ENCODE assay signal across 19 cellular contexts in the genomic region with DNA sequence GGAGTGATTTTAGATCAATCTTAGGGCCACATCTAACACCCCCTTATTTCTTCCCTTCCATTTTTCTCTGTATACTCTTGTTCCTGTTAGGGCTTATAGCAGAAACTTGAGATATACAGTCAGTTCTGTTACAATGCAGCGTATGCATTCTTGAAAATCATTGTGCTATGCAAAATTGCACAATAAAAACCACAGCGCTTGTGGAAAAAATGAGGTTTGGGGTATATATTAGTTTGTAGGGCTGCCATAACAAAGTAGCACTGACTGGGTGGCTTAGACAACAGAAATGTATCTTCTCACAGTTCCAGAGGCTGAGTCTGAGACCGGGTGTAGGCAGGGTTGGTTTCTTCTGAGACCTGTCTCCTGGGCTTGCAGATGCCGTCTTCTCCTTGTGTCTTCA. TPM values are rescaled to one million over a fixed set of nuclear protein-coding genes. Genes with fewer than 3 reads are reported as not detected.
DNase-seq lines count a peak whose midpoint lies in the region; ATAC-seq, FAIRE-seq and TF ChIP-seq lines count a peak whose summit lies in the region.
"Had no signal": no experiment of that assay in that cellular context is flagged by ENCODE, and none has a peak within 500 bp of the region (broad histone marks: within the 10 kb centered on the region; RNA-seq: fewer than 3 reads in every experiment).

No MANE protein-coding gene starts in this region.

- no peaks in the 10 kb centered on the region for H3F3A ChIP-seq in GM23248 (ENCODE audit: insufficient read depth)

- H3K27me3 ChIP-seq in GM23248 (replicated peaks; ENCODE audit: insufficient read depth), result no peaks in the 10 kb centered on the region
- H3K27me3 ChIP-seq in bronchial epithelial cell (ENCODE audit: control insufficient read depth, insufficient read depth, low read length), result no peaks in the 10 kb centered on the region
- H3K27me3 ChIP-seq in lower lobe of right lung (ENCODE audit: low read depth), result no peaks in the 10 kb centered on the region
- H3K27me3 ChIP-seq: gastrocnemius medialis, sigmoid colon had no signal

- no peak overlapping the region for H3K4me2 ChIP-seq in GM23248 (ENCODE audit: unreplicated experiment)

- peaks cover 25% of the 10 kb centered on the region for H3K4me1 ChIP-seq in GM23248 (ENCODE audit: insufficient read depth)
- peaks cover 5% of the 10 kb centered on the region for H3K4me1 ChIP-seq in lower lobe of right lung

- no peak for TF ChIP-seq CTCF in NB4 (IDR thresholded peaks at IDR 0.05; ENCODE audit: low read depth, low read length)
- no peak for TF ChIP-seq CTCF in bronchial epithelial cell (IDR thresholded peaks at IDR 0.05; ENCODE audit: insufficient read depth, low read length, severe bottlenecking)
- no peak for TF ChIP-seq CTCF in lower lobe of right lung (IDR thresholded peaks at IDR 0.05)

- no peaks in the 10 kb centered on the region for H3K9me2 ChIP-seq in GM23248 (ENCODE audit: insufficient read depth)

- 67 to 74% methylated on average over 4 of the region's 4 CpGs for WGBS in GM23248 (ENCODE audit: low coverage in 1 of 2, low lambda C conversion rate in 2 of 2, missing lambda C conversion rate in 2 of 2), 2 experiments

- H3K27ac ChIP-seq in GM23248 (no peak overlapping the region), lower lobe of right lung (no peak overlapping the region)
- H3K27ac ChIP-seq: gastrocnemius medialis, left ventricle myocardium inferior, sigmoid colon had no signal

- no peak overlapping the region for H2AFZ ChIP-seq in GM23248

- FAIRE-seq in bronchial epithelial cell (lab: Jason Lieb, UNC), result no peak
- FAIRE-seq: endometrium, G401.6 had no signal

- intact Hi-C loops in lower lobe of right lung (cut with DNase I), result no loop called here

- in situ Hi-C loops in GM23248 (cut with MboI), result no loop called here

- peaks cover 22% of the 10 kb centered on the region for H4K20me1 ChIP-seq in GM23248 (ENCODE audit: insufficient read depth)

- DNase-seq in GM23248 (peak; percentile 26), NB4 (ENCODE audit: low read depth) (peak; percentile 81), bronchial epithelial cell (ENCODE audit: low read depth) (peak; percentile 21), non-pigmented ciliary epithelial cell (ENCODE audit: low read depth) (peak; percentile 75), lower lobe of right lung (no peak)
- DNase-seq in activated CD8-positive, alpha-beta memory T cell treated with anti-CD3 and anti-CD28 coated beads, Interleukin-2, amount 50 U/mL, for 48 hours, result no peak
- DNase-seq: amniotic stem cell; gastrocnemius medialis; left ventricle myocardium inferior; NK-92 treated with Interleukin-12 subunit alpha and Interleukin-12 subunit beta, amount 100 ng/mL, for 24 hours; Right ventricle myocardium superior; sigmoid colon; stimulated activated CD4-positive, alpha-beta T cell treated with anti-CD3 and anti-CD28 coated beads, Interleukin-2, amount 100 ng/mL, for 48 hours; T-helper 2 cell had no signal

- TF ChIP-seq POLR2A in NB4 (IDR thresholded peaks at IDR 0.05; ENCODE audit: extremely low read depth, insufficient read length), result no peak

- H3K9ac ChIP-seq in GM23248, result no peak overlapping the region

- no peaks in the 10 kb centered on the region for H3K36me3 ChIP-seq in GM23248 (ENCODE audit: low read depth)
- no peaks in the 10 kb centered on the region for H3K36me3 ChIP-seq in bronchial epithelial cell (ENCODE audit: control insufficient read depth, insufficient read depth, low read length)
- no peaks in the 10 kb centered on the region for H3K36me3 ChIP-seq in lower lobe of right lung
- H3K36me3 ChIP-seq: gastrocnemius medialis, left ventricle myocardium inferior, sigmoid colon had no signal

- H3K79me2 ChIP-seq in GM23248 (ENCODE audit: insufficient read depth), result peaks cover 100% of the 10 kb centered on the region

- ATAC-seq in GM18517 (IDR thresholded peaks at IDR 0.05; ENCODE audit: unreplicated experiment) (no peak), lower lobe of right lung (no peak), GM21717 (IDR thresholded peaks at IDR 0.05; ENCODE audit: unreplicated experiment) (no peak)
- ATAC-seq: activated CD4-positive, CD25-positive, alpha-beta regulatory T cell treated with anti-CD3 and anti-CD28 coated beads, Interleukin-2, amount 50 U/mL, for 24 hours; gastrocnemius medialis had no signal

- H3K9me3 ChIP-seq in GM23248 (ENCODE audit: low read depth) (no peaks in the 10 kb centered on the region), lower lobe of right lung (no peaks in the 10 kb centered on the region)
- H3K9me3 ChIP-seq: gastrocnemius medialis, left ventricle myocardium inferior, sigmoid colon had no signal

- no peak overlapping the region for H3K4me3 ChIP-seq in GM23248
- H3K4me3 ChIP-seq in NB4 (ENCODE audit: low read depth, low read length), result no peak overlapping the region
- no peak overlapping the region for H3K4me3 ChIP-seq in bronchial epithelial cell (ENCODE audit: low read depth, low read length)
- H3K4me3 ChIP-seq in lower lobe of right lung, result no peak overlapping the region
- H3K4me3 ChIP-seq: gastrocnemius medialis, left ventricle myocardium inferior, sigmoid colon had no signal

RNA-seq across cellular contexts. Expression of a gene that starts 59.0 kb away (rescaled TPM):
- total RNA-seq in GM23248 (2014; rRNA removed; shearing (Covaris generic)), result 31.0 and 33.2 TPM in 2 replicates
- 44.1 and 48.3 TPM in 2 replicates for polyA plus RNA-seq in GM23248 (2016; fragmentation: Nextera tagmentation; extraction: Ambion mirVana)
- total RNA-seq in bronchial epithelial cell (13.2 and 13.4 TPM in 2 replicates), lower lobe of right lung (109 TPM)

Comparison
In these comparisons a context has a peak if more than half of its experiments do, and no peak if none do; other contexts are left out.
1. DNase-seq: peak in GM23248 (single experiment), NB4 (single experiment), bronchial epithelial cell (single experiment) and non-pigmented ciliary epithelial cell (single experiment); none in lower lobe of right lung (single experiment) and activated CD8-positive, alpha-beta memory T cell treated with anti-CD3 and anti-CD28 coated beads, Interleukin-2, amount 50 U/mL, for 48 hours (single experiment).